In genomic region chr11:117223741-117224685, GRCh38 we compare ENCODE assay signal across 1 cellular context.
A peak's percentile ranks its signal among the peaks of the same experiment; 100 is the strongest.
TF ChIP-seq lines count a peak whose summit lies in the region.

No MANE protein-coding gene starts in this region.

TF ChIP-seq in K562, 482 proteins besides CTCF, POLR2A, EP300 and RAD21 (continued from another document and continues in another):
- TF ChIP-seq DNMT1 (IDR thresholded peaks at IDR 0.05) (no peak), PTRF (tag; IDR thresholded peaks at IDR 0.05) (no peak), SRSF9 (IDR thresholded peaks at IDR 0.05; ENCODE audit: borderline replicate concordance, low read depth, low read length) (no peak), SNRNP70 (optimal IDR thresholded peaks at IDR 0.05; ENCODE audit: low read depth, low read length) (no peak), DDX20 (tag; IDR thresholded peaks at IDR 0.05; ENCODE audit: low read depth) (no peak), TBL1XR1 (IDR thresholded peaks at IDR 0.05; ENCODE audit: low read length in 2 of 2) (peak; percentile 59 to 88; a peak in 2 of 4 replicates), ILF3 (IDR thresholded peaks at IDR 0.05; ENCODE audit: borderline replicate concordance) (no peak), BCOR (IDR thresholded peaks at IDR 0.05) (peak; percentile 60; the same call in 1 of the 2 replicates), ZNF140 (CRISPR knock-in tag; IDR thresholded peaks at IDR 0.05) (no peak), HNRNPK (IDR thresholded peaks at IDR 0.05; ENCODE audit: low read depth, low read length, poor library complexity, severe bottlenecking) (no peak), MTA1 (IDR thresholded peaks at IDR 0.05; ENCODE audit: borderline replicate concordance) (0 out of 2 replicates have a peak, but pooled peaks have one; percentile 21), NFATC3 (IDR thresholded peaks at IDR 0.05) (no peak), TFAP4 (CRISPR knock-in tag; IDR thresholded peaks at IDR 0.05; ENCODE audit: borderline replicate concordance) (no peak), CREM (IDR thresholded peaks at IDR 0.05; ENCODE audit: low read depth) (peak; percentile 63), ZNF766 (CRISPR knock-in tag; conservative IDR thresholded peaks at IDR 0.05) (peak; percentile 75; the same call in 1 of the 2 replicates), CREBBP (IDR thresholded peaks at IDR 0.05; ENCODE audit: low read depth, low read length) (no peak), ZNF589 (CRISPR knock-in tag; IDR thresholded peaks at IDR 0.05; ENCODE audit: low read depth) (peak; percentile 52; the same call in 1 of the 2 replicates), KDM4B (IDR thresholded peaks at IDR 0.05; ENCODE audit: borderline replicate concordance in 2 of 2, low read depth in 1 of 2) (no peak), PURB (CRISPR knock-in tag; IDR thresholded peaks at IDR 0.05; ENCODE audit: low read depth) (no peak), JUNB (CRISPR knock-in tag; conservative IDR thresholded peaks at IDR 0.05) (no peak), THAP7 (CRISPR knock-in tag; IDR thresholded peaks at IDR 0.05) (no peak), GABPA (tag; conservative IDR thresholded peaks at IDR 0.05; ENCODE audit: low read depth) (no peak), PRMT5 (CRISPR knock-in tag; IDR thresholded peaks at IDR 0.05) (no peak), ZNF354B (CRISPR knock-in tag; IDR thresholded peaks at IDR 0.05) (no peak), CCAR2 (IDR thresholded peaks at IDR 0.05; ENCODE audit: low read depth, low read length) (no peak), RFX5 (IDR thresholded peaks at IDR 0.05; ENCODE audit: low read depth, low read length) (no peak), SMARCA5 (IDR thresholded peaks at IDR 0.05) (no peak), CHD2 (IDR thresholded peaks at IDR 0.05; ENCODE audit: low read depth, low read length) (no peak), ZNF445 (CRISPR knock-in tag; IDR thresholded peaks at IDR 0.05; ENCODE audit: low read depth) (no peak), ZNF41 (CRISPR knock-in tag; conservative IDR thresholded peaks at IDR 0.05) (no peak), WHSC1 (IDR thresholded peaks at IDR 0.05; ENCODE audit: low read length) (no peak), SMAD4 (CRISPR knock-in tag; conservative IDR thresholded peaks at IDR 0.05) (peak; percentile 68; the same call in 1 of the 2 replicates), NEUROD1 (IDR thresholded peaks at IDR 0.05; ENCODE audit: borderline replicate concordance, low read depth, low read length, partially characterized antibody) (peak; percentile 28), MYNN (IDR thresholded peaks at IDR 0.05) (peak; percentile 86), MYNN (CRISPR knock-in tag; IDR thresholded peaks at IDR 0.05) (no peak), EZH2 (IDR thresholded peaks at IDR 0.05; ENCODE audit: borderline replicate concordance, low read depth, low read length) (no peak), MECOM (CRISPR knock-in tag; IDR thresholded peaks at IDR 0.05) (no peak), MBD1 (CRISPR knock-in tag; IDR thresholded peaks at IDR 0.05) (no peak), HMG20A (CRISPR knock-in tag; conservative IDR thresholded peaks at IDR 0.05) (no peak), GATAD2B (IDR thresholded peaks at IDR 0.05; ENCODE audit: borderline replicate concordance) (no peak), SMARCC2 (IDR thresholded peaks at IDR 0.05; ENCODE audit: low read depth) (peak; percentile 78), MCM3 (IDR thresholded peaks at IDR 0.05) (no peak), FOXA1 (IDR thresholded peaks at IDR 0.05; ENCODE audit: borderline replicate concordance) (no peak), EP400 (IDR thresholded peaks at IDR 0.05) (no peak; the same call in 1 of the 2 replicates), HNRNPH1 (optimal IDR thresholded peaks at IDR 0.05; ENCODE audit: low read depth, low read length) (no peak), RFX1 (IDR thresholded peaks at IDR 0.05) (peak; percentile 81), ELF2 (CRISPR knock-in tag; IDR thresholded peaks at IDR 0.05) (no peak), NFYB (IDR thresholded peaks at IDR 0.05; ENCODE audit: extremely low read depth, insufficient read length) (no peak), RBM22 (IDR thresholded peaks at IDR 0.05; ENCODE audit: low read depth, low read length, poor library complexity, severe bottlenecking) (no peak), ESRRB (CRISPR knock-in tag; IDR thresholded peaks at IDR 0.05; ENCODE audit: borderline replicate concordance) (no peak), SRSF3 (IDR thresholded peaks at IDR 0.05; ENCODE audit: insufficient read depth, low read length) (no peak), POLR2G (IDR thresholded peaks at IDR 0.05; ENCODE audit: low read depth, low read length) (no peak), CBFA2T3 (IDR thresholded peaks at IDR 0.05) (peak; percentile 98), IRF1 (CRISPR knock-in tag; IDR thresholded peaks at IDR 0.05; ENCODE audit: borderline replicate concordance) (no peak), EWSR1 (IDR thresholded peaks at IDR 0.05; ENCODE audit: borderline replicate concordance, low read depth, partially characterized antibody) (no peak), HEY1 (CRISPR knock-in tag; IDR thresholded peaks at IDR 0.05; ENCODE audit: borderline replicate concordance) (no peak), NCOR1 (IDR thresholded peaks at IDR 0.05) (peak; percentile 96), ZFPM2 (CRISPR knock-in tag; IDR thresholded peaks at IDR 0.05) (no peak), ZNF274 (IDR thresholded peaks at IDR 0.05; ENCODE audit: borderline replicate concordance, low read depth, low read length) (no peak), ZKSCAN1 (IDR thresholded peaks at IDR 0.05; ENCODE audit: low read depth, low read length) (no peak), GABPB1 (CRISPR knock-in tag; IDR thresholded peaks at IDR 0.05) (no peak), MEF2A (IDR thresholded peaks at IDR 0.05; ENCODE audit: control insufficient read depth, low read depth, low read length) (peak; percentile 43; the same call in 1 of the 2 replicates), TAF15 (IDR thresholded peaks at IDR 0.05; ENCODE audit: low read depth, low read length) (no peak)
- TF ChIP-seq, protein P1, sequence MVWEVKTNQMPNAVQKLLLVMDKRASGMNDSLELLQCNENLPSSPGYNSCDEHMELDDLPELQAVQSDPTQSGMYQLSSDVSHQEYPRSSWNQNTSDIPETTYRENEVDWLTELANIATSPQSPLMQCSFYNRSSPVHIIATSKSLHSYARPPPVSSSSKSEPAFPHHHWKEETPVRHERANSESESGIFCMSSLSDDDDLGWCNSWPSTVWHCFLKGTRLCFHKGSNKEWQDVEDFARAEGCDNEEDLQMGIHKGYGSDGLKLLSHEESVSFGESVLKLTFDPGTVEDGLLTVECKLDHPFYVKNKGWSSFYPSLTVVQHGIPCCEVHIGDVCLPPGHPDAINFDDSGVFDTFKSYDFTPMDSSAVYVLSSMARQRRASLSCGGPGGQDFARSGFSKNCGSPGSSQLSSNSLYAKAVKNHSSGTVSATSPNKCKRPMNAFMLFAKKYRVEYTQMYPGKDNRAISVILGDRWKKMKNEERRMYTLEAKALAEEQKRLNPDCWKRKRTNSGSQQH (CRISPR knock-in tag; IDR thresholded peaks at IDR 0.05) = no peak
- TF ChIP-seq, protein P2, sequence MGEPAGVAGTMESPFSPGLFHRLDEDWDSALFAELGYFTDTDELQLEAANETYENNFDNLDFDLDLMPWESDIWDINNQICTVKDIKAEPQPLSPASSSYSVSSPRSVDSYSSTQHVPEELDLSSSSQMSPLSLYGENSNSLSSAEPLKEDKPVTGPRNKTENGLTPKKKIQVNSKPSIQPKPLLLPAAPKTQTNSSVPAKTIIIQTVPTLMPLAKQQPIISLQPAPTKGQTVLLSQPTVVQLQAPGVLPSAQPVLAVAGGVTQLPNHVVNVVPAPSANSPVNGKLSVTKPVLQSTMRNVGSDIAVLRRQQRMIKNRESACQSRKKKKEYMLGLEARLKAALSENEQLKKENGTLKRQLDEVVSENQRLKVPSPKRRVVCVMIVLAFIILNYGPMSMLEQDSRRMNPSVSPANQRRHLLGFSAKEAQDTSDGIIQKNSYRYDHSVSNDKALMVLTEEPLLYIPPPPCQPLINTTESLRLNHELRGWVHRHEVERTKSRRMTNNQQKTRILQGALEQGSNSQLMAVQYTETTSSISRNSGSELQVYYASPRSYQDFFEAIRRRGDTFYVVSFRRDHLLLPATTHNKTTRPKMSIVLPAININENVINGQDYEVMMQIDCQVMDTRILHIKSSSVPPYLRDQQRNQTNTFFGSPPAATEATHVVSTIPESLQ (CRISPR knock-in tag; IDR thresholded peaks at IDR 0.05) = no peak
- TF ChIP-seq, protein P3, sequence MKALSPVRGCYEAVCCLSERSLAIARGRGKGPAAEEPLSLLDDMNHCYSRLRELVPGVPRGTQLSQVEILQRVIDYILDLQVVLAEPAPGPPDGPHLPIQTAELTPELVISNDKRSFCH (CRISPR knock-in tag; IDR thresholded peaks at IDR 0.05) = no peak
- TF ChIP-seq, protein P3 (tag; IDR thresholded peaks at IDR 0.05) = no peak; the same call in 1 of the 2 replicates
- TF ChIP-seq, protein P4, sequence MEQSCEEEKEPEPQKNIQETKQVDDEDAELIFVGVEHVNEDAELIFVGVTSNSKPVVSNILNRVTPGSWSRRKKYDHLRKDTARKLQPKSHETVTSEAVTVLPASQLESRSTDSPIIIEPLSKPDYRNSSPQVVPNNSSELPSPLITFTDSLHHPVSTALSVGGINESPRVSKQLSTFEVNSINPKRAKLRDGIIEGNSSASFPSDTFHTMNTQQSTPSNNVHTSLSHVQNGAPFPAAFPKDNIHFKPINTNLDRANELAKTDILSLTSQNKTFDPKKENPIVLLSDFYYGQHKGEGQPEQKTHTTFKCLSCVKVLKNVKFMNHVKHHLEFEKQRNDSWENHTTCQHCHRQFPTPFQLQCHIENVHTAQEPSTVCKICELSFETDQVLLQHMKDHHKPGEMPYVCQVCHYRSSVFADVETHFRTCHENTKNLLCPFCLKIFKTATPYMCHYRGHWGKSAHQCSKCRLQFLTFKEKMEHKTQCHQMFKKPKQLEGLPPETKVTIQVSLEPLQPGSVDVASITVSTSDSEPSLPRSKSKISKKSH (CRISPR knock-in tag; IDR thresholded peaks at IDR 0.05) = no peak
- TF ChIP-seq, protein P5, sequence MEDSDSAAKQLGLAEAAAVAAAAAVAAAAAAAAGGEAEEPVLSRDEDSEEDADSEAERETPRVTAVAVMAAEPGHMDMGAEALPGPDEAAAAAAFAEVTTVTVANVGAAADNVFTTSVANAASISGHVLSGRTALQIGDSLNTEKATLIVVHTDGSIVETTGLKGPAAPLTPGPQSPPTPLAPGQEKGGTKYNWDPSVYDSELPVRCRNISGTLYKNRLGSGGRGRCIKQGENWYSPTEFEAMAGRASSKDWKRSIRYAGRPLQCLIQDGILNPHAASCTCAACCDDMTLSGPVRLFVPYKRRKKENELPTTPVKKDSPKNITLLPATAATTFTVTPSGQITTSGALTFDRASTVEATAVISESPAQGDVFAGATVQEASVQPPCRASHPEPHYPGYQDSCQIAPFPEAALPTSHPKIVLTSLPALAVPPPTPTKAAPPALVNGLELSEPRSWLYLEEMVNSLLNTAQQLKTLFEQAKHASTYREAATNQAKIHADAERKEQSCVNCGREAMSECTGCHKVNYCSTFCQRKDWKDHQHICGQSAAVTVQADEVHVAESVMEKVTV (CRISPR knock-in tag; IDR thresholded peaks at IDR 0.05) = no peak
- TF ChIP-seq, protein P6, sequence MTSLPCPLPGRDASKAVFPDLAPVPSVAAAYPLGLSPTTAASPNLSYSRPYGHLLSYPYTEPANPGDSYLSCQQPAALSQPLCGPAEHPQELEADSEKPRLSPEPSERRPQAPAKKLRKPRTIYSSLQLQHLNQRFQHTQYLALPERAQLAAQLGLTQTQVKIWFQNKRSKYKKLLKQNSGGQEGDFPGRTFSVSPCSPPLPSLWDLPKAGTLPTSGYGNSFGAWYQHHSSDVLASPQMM (CRISPR knock-in tag; IDR thresholded peaks at IDR 0.05) = no peak
- TF ChIP-seq, protein P7, sequence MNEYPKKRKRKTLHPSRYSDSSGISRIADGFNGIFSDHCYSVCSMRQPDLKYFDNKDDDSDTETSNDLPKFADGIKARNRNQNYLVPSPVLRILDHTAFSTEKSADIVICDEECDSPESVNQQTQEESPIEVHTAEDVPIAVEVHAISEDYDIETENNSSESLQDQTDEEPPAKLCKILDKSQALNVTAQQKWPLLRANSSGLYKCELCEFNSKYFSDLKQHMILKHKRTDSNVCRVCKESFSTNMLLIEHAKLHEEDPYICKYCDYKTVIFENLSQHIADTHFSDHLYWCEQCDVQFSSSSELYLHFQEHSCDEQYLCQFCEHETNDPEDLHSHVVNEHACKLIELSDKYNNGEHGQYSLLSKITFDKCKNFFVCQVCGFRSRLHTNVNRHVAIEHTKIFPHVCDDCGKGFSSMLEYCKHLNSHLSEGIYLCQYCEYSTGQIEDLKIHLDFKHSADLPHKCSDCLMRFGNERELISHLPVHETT (CRISPR knock-in tag; conservative IDR thresholded peaks at IDR 0.05 in 1 of 2, IDR thresholded peaks at IDR 0.05 in 1 of 2) = no peak
